ENCODE assay signal across 8 cellular contexts in the genomic region with DNA sequence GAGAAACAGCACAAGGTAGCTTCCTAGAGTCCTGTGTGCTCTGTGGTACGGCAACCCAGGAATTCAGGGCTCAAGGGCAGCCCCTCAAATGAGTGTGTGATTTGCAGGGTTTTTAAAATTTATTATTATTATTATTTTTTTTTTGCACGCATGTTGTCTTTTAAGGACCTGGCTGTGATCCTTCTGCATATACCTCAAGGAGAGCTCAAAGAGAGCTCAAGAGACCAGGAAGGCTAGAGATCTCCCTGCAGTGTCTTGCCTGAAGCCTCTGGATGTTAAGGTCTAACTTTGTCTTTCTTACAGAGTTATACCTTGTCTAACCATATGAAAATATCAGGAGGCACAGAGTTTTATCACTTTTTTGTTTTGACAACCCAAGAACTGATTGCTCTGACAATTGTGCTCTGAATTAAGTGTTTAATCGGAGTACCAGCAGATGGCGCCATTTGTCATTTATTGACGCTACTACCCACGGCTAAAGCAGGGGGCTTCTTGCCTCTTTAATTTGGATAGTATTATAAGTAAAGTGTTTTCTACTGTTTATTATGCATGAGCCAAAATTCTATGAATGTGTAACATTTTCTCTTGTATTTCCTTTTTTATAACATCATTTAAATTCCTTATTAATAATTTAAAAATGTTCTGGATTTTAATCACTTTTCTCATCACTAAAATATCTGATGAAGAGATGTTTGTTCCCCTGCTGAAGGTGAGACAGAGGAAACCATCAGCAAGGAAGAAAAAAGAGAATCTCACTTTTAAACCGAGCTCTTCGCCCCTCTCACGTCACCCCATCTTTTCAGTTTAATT. TPM values are rescaled to one million over a fixed set of nuclear protein-coding genes. Genes with fewer than 3 reads are reported as not detected.
DNase-seq lines count a peak whose midpoint lies in the region; ATAC-seq and TF ChIP-seq lines count a peak whose summit lies in the region.

No MANE protein-coding gene starts in this region.

- no peaks in the 10 kb centered on the region for H3K79me2 ChIP-seq in mesendoderm (ENCODE audit: control insufficient read depth, insufficient read depth, low read length)

- H3K27me3 ChIP-seq in dorsolateral prefrontal cortex: no peaks in the 10 kb centered on the region
- no peaks in the 10 kb centered on the region for H3K27me3 ChIP-seq in mesendoderm (ENCODE audit: insufficient read depth, low read length, poor library complexity)

- H3K27ac ChIP-seq in dorsolateral prefrontal cortex (no peak overlapping the region), mesendoderm (ENCODE audit: low read depth, low read length) (no peak overlapping the region)

- no peak overlapping the region for H2BK5ac ChIP-seq in mesendoderm (ENCODE audit: low read length)

- H3K9ac ChIP-seq in mesendoderm (ENCODE audit: low read length): no peak overlapping the region

- H4K8ac ChIP-seq in mesendoderm (ENCODE audit: low read depth, low read length): no peak overlapping the region

- H3K4me3 ChIP-seq in GM12865 (ENCODE audit: low read depth, low read length) (no peak overlapping the region), dorsolateral prefrontal cortex (no peak overlapping the region), mesendoderm (ENCODE audit: low read length) (no peak overlapping the region)

- ATAC-seq in HG03159 (IDR thresholded peaks at IDR 0.05; ENCODE audit: unreplicated experiment) (peak; percentile 81), GM19463 (IDR thresholded peaks at IDR 0.05; ENCODE audit: unreplicated experiment) (no peak)

- H4K5ac ChIP-seq in mesendoderm (ENCODE audit: low read length): no peak overlapping the region

- no peak overlapping the region for H3K4me2 ChIP-seq in mesendoderm (ENCODE audit: low read length)

- TF ChIP-seq CTCF in GM12865 (IDR thresholded peaks at IDR 0.05; ENCODE audit: insufficient read depth, low read depth, low read length, missing control alignments) (peak; percentile 65), dorsolateral prefrontal cortex (IDR thresholded peaks at IDR 0.05 in 54 of 56, conservative IDR thresholded peaks at IDR 0.05 in 2 of 56; ENCODE audit: low read depth in 1 of 56, partially characterized antibody in 56 of 56) (peak; percentile 63 to 95 (median 85))

- no peaks in the 10 kb centered on the region for H3K4me1 ChIP-seq in mesendoderm (ENCODE audit: control insufficient read depth, low read depth, low read length)

- intact Hi-C loops in dorsolateral prefrontal cortex (cut with DNase I): loop anchor here (5.0 to 10.0 kb wide), 6 partner anchors 146 to 892 kb away; no protein-coding TSS in a partner anchor

- no peak overlapping the region for H2BK120ac ChIP-seq in mesendoderm (ENCODE audit: low read depth, low read length)

- H2AK5ac ChIP-seq in mesendoderm (ENCODE audit: low read length): no peak overlapping the region

- H3K79me1 ChIP-seq in mesendoderm (ENCODE audit: low read length): no peaks in the 10 kb centered on the region

- no CpG with 5 or more reads among the region's 9 CpGs for WGBS in mesendoderm (ENCODE audit: extremely low coverage, insufficient coverage, low lambda C conversion rate)

- no peak overlapping the region for H3K23ac ChIP-seq in mesendoderm (ENCODE audit: low read length)

- no peak overlapping the region for H3K4ac ChIP-seq in mesendoderm (ENCODE audit: low read depth, low read length)

- H3K36me3 ChIP-seq in mesendoderm (ENCODE audit: control insufficient read depth, insufficient read depth, low read length): no peaks in the 10 kb centered on the region

- H3K56ac ChIP-seq in mesendoderm (ENCODE audit: low read length): no peak overlapping the region

- H2BK15ac ChIP-seq in mesendoderm (replicated peaks; ENCODE audit: low read depth): no peak overlapping the region

- no peak overlapping the region for H3K18ac ChIP-seq in mesendoderm (ENCODE audit: low read length)

- DNase-seq in GM12865 (ENCODE audit: low read depth) (peak; percentile 71), NCI-H460 (ENCODE audit: extremely low read depth, low read depth) (peak; percentile 44), dorsolateral prefrontal cortex (peak in 4 of 10 donors; percentile 31 to 61 (median 48)), mesendoderm (peak; percentile 71)
- DNase-seq in activated CD4-positive, alpha-beta T cell treated with anti-CD3 and anti-CD28 coated beads, Interleukin-2, amount 50 U/mL, for 1 hour: peak; percentile 52
- peak; percentile 80 for DNase-seq in stimulated activated CD8-positive, alpha-beta memory T cell treated with anti-CD3 and anti-CD28 coated beads, Interleukin-4, amount 100 ng/mL, for 48 hours

RNA-seq across cellular contexts. Expression of a gene that starts 35.8 kb away (rescaled TPM):
- 38.6 and 39.9 TPM in 2 replicates for total RNA-seq in NCI-H460 (2014; rRNA removed; shearing (Covaris generic))
- polyA plus RNA-seq in NCI-H460 (2014; cell fraction: nucleus; rRNA removed): 23.2 and 30.8 TPM in 2 replicates
- total RNA-seq in dorsolateral prefrontal cortex: 100 to 1,000 TPM; 105 to 422 (median 276) TPM
- 68.6 TPM for polyA plus RNA-seq in mesendoderm (2013, experiment 1 of 2)
- 70.1 TPM for polyA plus RNA-seq in mesendoderm (2013, experiment 2 of 2)
